25 cellular contexts compared by ENCODE assay signal in the genomic region with DNA sequence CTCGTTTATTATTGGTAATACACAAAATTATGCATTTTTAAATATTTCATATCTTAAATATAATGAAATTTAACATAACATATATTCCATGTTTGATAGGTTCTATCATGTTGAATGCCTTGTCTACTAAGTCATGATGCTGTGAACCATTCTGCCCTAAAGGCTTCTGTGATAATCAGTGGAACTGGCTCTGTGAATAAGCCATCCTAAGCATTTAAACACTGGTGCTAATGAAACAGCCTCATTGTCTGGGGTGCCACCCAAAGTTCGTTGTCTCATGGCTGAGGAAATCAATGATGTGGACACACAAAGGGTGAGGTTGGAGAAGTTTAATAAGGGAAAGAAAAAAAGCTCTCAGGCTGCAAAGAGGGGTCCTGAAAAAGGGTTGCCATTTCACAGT.
"Had no signal": no experiment of that assay in that cellular context is flagged by ENCODE, and none has a peak within 500 bp of the region (broad histone marks: within the 10 kb centered on the region; RNA-seq: fewer than 3 reads in every experiment).

No MANE protein-coding gene starts in this region.

- H3K27me3 ChIP-seq: colonic mucosa, dorsolateral prefrontal cortex, esophagus muscularis mucosa, foreskin keratinocyte, gastrocnemius medialis, gastroesophageal sphincter, heart left ventricle, heart right ventricle had no signal

- H3K9me3 ChIP-seq: colonic mucosa, gastrocnemius medialis, gastroesophageal sphincter had no signal

- FAIRE-seq: colon, endometrium, endothelial cell of umbilical vein, frontal cortex had no signal

- H3K4me1 ChIP-seq: colonic mucosa, esophagus muscularis mucosa, foreskin keratinocyte, gastrocnemius medialis, gastroesophageal sphincter, heart left ventricle, heart right ventricle had no signal

- H3K27ac ChIP-seq: colonic mucosa, coronary artery, dorsolateral prefrontal cortex, epithelial cell of prostate, esophagus muscularis mucosa, foreskin keratinocyte, gastrocnemius medialis, gastroesophageal sphincter, heart left ventricle, heart right ventricle had no signal

- DNase-seq: colonic mucosa; cortex of kidney; dermis blood vessel endothelial cell; dorsolateral prefrontal cortex; effector CD4-positive, alpha-beta T cell; effector CD8-positive, alpha-beta T cell; effector memory CD4-positive, alpha-beta T cell; effector memory CD8-positive, alpha-beta T cell; endodermal cell; erythroblast; foreskin fibroblast; gastrocnemius medialis; glutamatergic neuron; head of caudate nucleus; heart left ventricle; heart right ventricle had no signal

- H3K36me3 ChIP-seq: colonic mucosa, esophagus muscularis mucosa, gastrocnemius medialis, gastroesophageal sphincter, heart left ventricle, heart right ventricle had no signal

- H3K4me3 ChIP-seq: colonic mucosa, coronary artery, dorsolateral prefrontal cortex, esophagus muscularis mucosa, gastrocnemius medialis, gastroesophageal sphincter, heart left ventricle, heart right ventricle had no signal
